Comparison of ENCODE assay signal across 19 cellular contexts in the genomic region with DNA sequence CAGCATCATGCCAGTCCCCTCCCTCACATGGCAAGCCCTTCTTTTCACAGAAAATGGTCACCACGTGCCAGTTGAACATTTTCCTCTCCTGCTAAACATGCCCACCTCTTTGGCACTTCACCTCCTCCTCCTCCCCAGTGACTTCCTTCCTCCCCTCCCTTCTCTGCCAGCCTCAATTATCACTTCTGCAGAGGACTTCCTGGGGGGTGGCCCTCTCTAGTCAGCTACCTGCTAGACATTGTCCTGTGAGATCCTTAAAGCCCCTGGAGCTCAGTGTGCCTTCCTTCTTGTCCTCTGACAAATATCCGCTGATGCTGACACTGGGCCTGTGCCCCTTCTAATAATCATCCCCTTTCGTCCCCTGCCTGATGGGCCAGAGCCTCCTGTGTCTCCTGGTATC. TPM values are rescaled to one million over a fixed set of nuclear protein-coding genes. Genes with fewer than 3 reads are reported as not detected.
DNase-seq lines count a peak whose midpoint lies in the region; ATAC-seq and TF ChIP-seq lines count a peak whose summit lies in the region.
"Had no signal": no experiment of that assay in that cellular context is flagged by ENCODE, and none has a peak within 500 bp of the region (broad histone marks: within the 10 kb centered on the region; RNA-seq: fewer than 3 reads in every experiment).

No MANE protein-coding gene starts in this region.

- H3K9ac ChIP-seq in Loucy (ENCODE audit: low read depth, low read length, poor library complexity, severe bottlenecking): no peak overlapping the region

- H3K27ac Mint-ChIP-seq in activated T-cell treated with anti-CD3 and anti-CD28 coated beads, Interleukin-2, amount 50 U/mL, for 72 hours: peak overlapping the region; percentile 9
- peak overlapping the region; percentile 30 to 88 (median 80) for H3K27ac Mint-ChIP-seq in immature natural killer cell

- no peaks in the 10 kb centered on the region for H3K27me3 ChIP-seq in Loucy (ENCODE audit: insufficient read depth, low read length, poor library complexity, severe bottlenecking)
- H3K27me3 ChIP-seq: BE2C had no signal

- peaks cover 11% of the 10 kb centered on the region for H3K27me3 Mint-ChIP-seq in activated T-cell treated with anti-CD3 and anti-CD28 coated beads, Interleukin-2, amount 50 U/mL, for 72 hours (ENCODE audit: low read depth)
- peaks cover 0 to 6% (median 0%) of the 10 kb centered on the region in 3 donors for H3K27me3 Mint-ChIP-seq in immature natural killer cell (ENCODE audit: low read depth in 3 of 3)

- no peak for DNase-seq in activated T-cell treated with anti-CD3 and anti-CD28 coated beads, Interleukin-2, amount 50 U/mL, for 72 hours
- DNase-seq in activated T-cell treated with anti-CD3 and anti-CD28 coated beads for 4 hours: no peak
- peak; percentile 19 to 31 (median 23) for DNase-seq in immature natural killer cell
- DNase-seq in H4 (ENCODE audit: low spot score): no peak
- no peak for DNase-seq in SW 1271 (lab: John Stamatoyannopoulos, UW)
- DNase-seq: BE2C; Calu3; CD4-positive, alpha-beta memory T cell; EL; HCEC 1CT; NCI-H1417; NCI-H187 treated with DMSO at 0.1 percent for 48 hours; NCI-H2227 treated with DMSO at 0.1 percent for 48 hours; NCI-H510A treated with DMSO at 0.1 percent for 48 hours; NCI-H82 had no signal

- TF ChIP-seq CTCF in Loucy (conservative IDR thresholded peaks at IDR 0.05; ENCODE audit: low read length): no peak

- no peaks in the 10 kb centered on the region for H3K36me3 ChIP-seq in Loucy (ENCODE audit: insufficient read depth, low read length)
- H3K36me3 ChIP-seq: BE2C had no signal

- peaks cover 40% of the 10 kb centered on the region for H3K4me1 ChIP-seq in Loucy (ENCODE audit: insufficient read depth, low read length, poor library complexity, severe bottlenecking)
- H3K4me1 ChIP-seq: BE2C had no signal

- H3F3A ChIP-seq in Loucy (ENCODE audit: low read depth): no peaks in the 10 kb centered on the region

- H3K36me3 Mint-ChIP-seq in activated T-cell treated with anti-CD3 and anti-CD28 coated beads, Interleukin-2, amount 50 U/mL, for 72 hours (ENCODE audit: insufficient read depth in 2 of 2): no peaks in the 10 kb centered on the region
- no peaks in the 10 kb centered on the region for H3K36me3 Mint-ChIP-seq in immature natural killer cell
- H3K36me3 Mint-ChIP-seq: CD4-positive, alpha-beta memory T cell had no signal

- no peak for ATAC-seq in activated T-cell treated with anti-CD3 and anti-CD28 coated beads, Interleukin-2, amount 50 U/mL, for 72 hours (replicated peaks in 1 of 2)
- no peak for ATAC-seq in HG02938 (IDR thresholded peaks at IDR 0.05; ENCODE audit: unreplicated experiment)
- ATAC-seq: GM12878, K562 had no signal

- H2AFZ ChIP-seq in Loucy (ENCODE audit: low read length): peak overlapping the region; percentile 4; the same call in 1 of the 2 replicates

- no peaks in the 10 kb centered on the region for H4K20me1 ChIP-seq in Loucy (ENCODE audit: insufficient read depth, low read length, poor library complexity, severe bottlenecking)

- no peak overlapping the region for H3K4me3 ChIP-seq in Loucy (ENCODE audit: low read length, poor library complexity, severe bottlenecking)
- H3K4me3 ChIP-seq: GM12878, K562 had no signal

- no peaks in the 10 kb centered on the region for H3K9me3 Mint-ChIP-seq in activated T-cell treated with anti-CD3 and anti-CD28 coated beads, Interleukin-2, amount 50 U/mL, for 72 hours
- no peaks in the 10 kb centered on the region for H3K9me3 Mint-ChIP-seq in immature natural killer cell
- H3K9me3 Mint-ChIP-seq: CD4-positive, alpha-beta memory T cell had no signal

- no peaks in the 10 kb centered on the region for H3K9me3 ChIP-seq in Loucy (ENCODE audit: insufficient read depth, low read depth, low read length)
- H3K9me3 ChIP-seq: BE2C had no signal

- peak overlapping the region; percentile 28 for H3K4me2 ChIP-seq in Loucy (ENCODE audit: low read depth, low read length, poor library complexity, severe bottlenecking)

- no peaks in the 10 kb centered on the region for H3K79me2 ChIP-seq in Loucy (ENCODE audit: insufficient read depth, low read length)

- H3K4me3 Mint-ChIP-seq in activated T-cell treated with anti-CD3 and anti-CD28 coated beads, Interleukin-2, amount 50 U/mL, for 72 hours: no peak overlapping the region
- peak overlapping the region; percentile 41 to 73 (median 55) for H3K4me3 Mint-ChIP-seq in immature natural killer cell
- H3K4me3 Mint-ChIP-seq: CD4-positive, alpha-beta memory T cell had no signal

- no peaks in the 10 kb centered on the region for H3K9me2 ChIP-seq in Loucy (replicated peaks; ENCODE audit: low read depth, low read length)

- H3K4me1 Mint-ChIP-seq in activated T-cell treated with anti-CD3 and anti-CD28 coated beads, Interleukin-2, amount 50 U/mL, for 72 hours (ENCODE audit: low read depth): no peaks in the 10 kb centered on the region
- H3K4me1 Mint-ChIP-seq in immature natural killer cell: peaks cover 69 to 71% of the 10 kb centered on the region in 2 donors

RNA-seq across cellular contexts. Expression of gene E2F8, which starts 43.3 kb away (rescaled TPM):
- 10 to 100 TPM; 15.7 to 21.1 TPM for total RNA-seq in activated T-cell treated with anti-CD3 and anti-CD28 coated beads, Interleukin-2, amount 50 U/mL, for 72 hours
- under 1 TPM in 1 of 3 donors, not detected in 2; 0.17 TPM for polyA plus RNA-seq in immature natural killer cell
- 4.0 and 7.7 TPM in 2 replicates for total RNA-seq in H4 (2014; rRNA removed; shearing (Covaris generic))
- total RNA-seq: CD4-positive, alpha-beta memory T cell had no signal
- polyA plus RNA-seq: CD4-positive, alpha-beta memory T cell had no signal

Comparison
In these comparisons a context has a peak if more than half of its experiments do, and no peak if none do; other contexts are left out.
1. DNase-seq: peak in immature natural killer cell (3 of 3); none in activated T-cell treated with anti-CD3 and anti-CD28 coated beads, Interleukin-2, amount 50 U/mL, for 72 hours (0 of 2), activated T-cell treated with anti-CD3 and anti-CD28 coated beads for 4 hours (single experiment), H4 (single experiment) and SW 1271 (0 of 2).
2. H3K4me3 Mint-ChIP-seq: peak in immature natural killer cell (5 of 5); none in activated T-cell treated with anti-CD3 and anti-CD28 coated beads, Interleukin-2, amount 50 U/mL, for 72 hours (0 of 2).